In genomic region chr11:88174627-88175003, GRCh38 we compare ENCODE assay signal across 8 cellular contexts. TPM values are rescaled to one million over a fixed set of nuclear protein-coding genes. Genes with fewer than 3 reads are reported as not detected.
DNase-seq lines count a peak whose midpoint lies in the region; ATAC-seq and TF ChIP-seq lines count a peak whose summit lies in the region.

No MANE protein-coding gene starts in this region.

- ATAC-seq in CD4-positive, alpha-beta T cell (ENCODE audit: poor library complexity) = peak; percentile 17
- ATAC-seq in GM19372 (IDR thresholded peaks at IDR 0.05; ENCODE audit: low read depth, unreplicated experiment) (peak; percentile 44), HG03460 (IDR thresholded peaks at IDR 0.05; ENCODE audit: unreplicated experiment) (peak; percentile 50)
- ATAC-seq in activated CD8-positive, alpha-beta T cell treated with anti-CD3 and anti-CD28 coated beads for 36 hours = peak; percentile 59

- TF ChIP-seq CTCF in CD4-positive, alpha-beta T cell (IDR thresholded peaks at IDR 0.05) = no peak
- TF ChIP-seq CTCF in activated CD8-positive, alpha-beta T cell treated with anti-CD3 and anti-CD28 coated beads for 36 hours (IDR thresholded peaks at IDR 0.05) = no peak

- no peaks in the 10 kb centered on the region for H3K4me1 ChIP-seq in muscle layer of duodenum (ENCODE audit: control insufficient read depth in 1 of 2, insufficient read depth in 2 of 2, low read length in 2 of 2)

- H3K27me3 Mint-ChIP-seq in CD4-positive, alpha-beta T cell = peaks cover 8% of the 10 kb centered on the region
- peaks cover 8% of the 10 kb centered on the region for H3K27me3 Mint-ChIP-seq in activated CD8-positive, alpha-beta T cell treated with anti-CD3 and anti-CD28 coated beads for 36 hours

- POLR2A ChIA-PET in CD4-positive, alpha-beta T cell (lab: Charles Lee) = no interaction called here
- POLR2A ChIA-PET in activated CD8-positive, alpha-beta T cell treated with anti-CD3 and anti-CD28 coated beads for 36 hours (lab: Charles Lee) = no interaction called here

- H3K9me3 Mint-ChIP-seq in CD4-positive, alpha-beta T cell = no peaks in the 10 kb centered on the region
- H3K9me3 Mint-ChIP-seq in activated CD8-positive, alpha-beta T cell treated with anti-CD3 and anti-CD28 coated beads for 36 hours = no peaks in the 10 kb centered on the region

- H3K27me3 ChIP-seq in CD4-positive, alpha-beta T cell (ENCODE audit: control insufficient read depth, insufficient read depth, low read length) = no peaks in the 10 kb centered on the region
- H3K27me3 ChIP-seq in muscle layer of duodenum (ENCODE audit: low read depth, low read length) = no peaks in the 10 kb centered on the region

- H3K9me3 ChIP-seq in CD4-positive, alpha-beta T cell (ENCODE audit: control insufficient read depth, low read length) = no peaks in the 10 kb centered on the region
- no peaks in the 10 kb centered on the region for H3K9me3 ChIP-seq in muscle layer of duodenum (ENCODE audit: control insufficient read depth in 1 of 2, low read length in 2 of 2)

- no peaks in the 10 kb centered on the region for H3K36me3 Mint-ChIP-seq in CD4-positive, alpha-beta T cell (ENCODE audit: low read depth)
- H3K36me3 Mint-ChIP-seq in activated CD8-positive, alpha-beta T cell treated with anti-CD3 and anti-CD28 coated beads for 36 hours (ENCODE audit: low read depth) = no peaks in the 10 kb centered on the region

- intact Hi-C loops in CD4-positive, alpha-beta T cell (cut with DNase I, micrococcal nuclease) = no loop called here
- intact Hi-C loops in activated CD8-positive, alpha-beta T cell treated with anti-CD3 and anti-CD28 coated beads for 36 hours (cut with micrococcal nuclease) = loop anchor here (10.0 kb wide), 3 partner anchors 160 to 370 kb away; partner anchors contain the start of gene CTSC

- no peak for TF ChIP-seq POLR2A in erythroblast (IDR thresholded peaks at IDR 0.05; ENCODE audit: low read length)

- CTCF ChIA-PET in CD4-positive, alpha-beta T cell (lab: Charles Lee) = no interaction called here
- CTCF ChIA-PET in activated CD8-positive, alpha-beta T cell treated with anti-CD3 and anti-CD28 coated beads for 36 hours (lab: Charles Lee) = interaction anchor here (1.4 to 1.9 kb wide), 2 partner anchors 70 to 378 kb away, joined by 3 to 4 read pairs; no protein-coding TSS in a partner anchor

- no peak overlapping the region for H3K27ac Mint-ChIP-seq in CD4-positive, alpha-beta T cell
- peak overlapping the region; percentile 79 for H3K27ac Mint-ChIP-seq in activated CD8-positive, alpha-beta T cell treated with anti-CD3 and anti-CD28 coated beads for 36 hours

- no peak for DNase-seq in CD4-positive, alpha-beta T cell
- DNase-seq in activated CD8-positive, alpha-beta T cell treated with anti-CD3 and anti-CD28 coated beads for 36 hours = peak; percentile 76
- peak; percentile 60 to 68 for DNase-seq in erythroblast (lab: John Stamatoyannopoulos, UW)
- DNase-seq in stromal cell of bone marrow (ENCODE audit: low read depth) = peak; percentile 40
- DNase-seq in NCI-H226 = no peak

- H3K4me1 Mint-ChIP-seq in CD4-positive, alpha-beta T cell (ENCODE audit: low read depth) = peaks cover 8% of the 10 kb centered on the region
- H3K4me1 Mint-ChIP-seq in activated CD8-positive, alpha-beta T cell treated with anti-CD3 and anti-CD28 coated beads for 36 hours (ENCODE audit: low read depth) = peaks cover 38% of the 10 kb centered on the region

- H3K4me3 Mint-ChIP-seq in CD4-positive, alpha-beta T cell = peak overlapping the region; percentile 81
- peak overlapping the region; percentile 72 for H3K4me3 Mint-ChIP-seq in activated CD8-positive, alpha-beta T cell treated with anti-CD3 and anti-CD28 coated beads for 36 hours

- H3K27ac ChIP-seq in CD4-positive, alpha-beta T cell (ENCODE audit: low read depth, low read length) = no peak overlapping the region
- no peak overlapping the region for H3K27ac ChIP-seq in muscle layer of duodenum (ENCODE audit: low read length)

- H3K36me3 ChIP-seq in muscle layer of duodenum (ENCODE audit: control insufficient read depth in 1 of 2, insufficient read depth in 2 of 2, low read length in 2 of 2) = no peaks in the 10 kb centered on the region

- H3K4me3 ChIP-seq in muscle layer of duodenum (ENCODE audit: low read depth in 1 of 2, low read length in 2 of 2) = peak overlapping the region; percentile 61 to 71

RNA-seq across cellular contexts. Expression of gene RAB38, which starts 0.6 kb away (rescaled TPM):
- total RNA-seq in CD4-positive, alpha-beta T cell = under 1 TPM; 0.28 to 0.44 TPM
- 1 to 10 TPM; 3.2 to 3.4 TPM for total RNA-seq in activated CD8-positive, alpha-beta T cell treated with anti-CD3 and anti-CD28 coated beads for 36 hours

Comparison
In these comparisons a context has a peak if more than half of its experiments do, and no peak if none do; other contexts are left out.
1. DNase-seq: peak in activated CD8-positive, alpha-beta T cell treated with anti-CD3 and anti-CD28 coated beads for 36 hours (single experiment), erythroblast (2 of 2) and stromal cell of bone marrow (single experiment); none in CD4-positive, alpha-beta T cell (0 of 10) and NCI-H226 (single experiment).
2. Peak in every context shown above with its lines, with median percentiles within 50 percentile points of each other: ATAC-seq.